21 cellular contexts compared by ENCODE assay signal in the genomic region with DNA sequence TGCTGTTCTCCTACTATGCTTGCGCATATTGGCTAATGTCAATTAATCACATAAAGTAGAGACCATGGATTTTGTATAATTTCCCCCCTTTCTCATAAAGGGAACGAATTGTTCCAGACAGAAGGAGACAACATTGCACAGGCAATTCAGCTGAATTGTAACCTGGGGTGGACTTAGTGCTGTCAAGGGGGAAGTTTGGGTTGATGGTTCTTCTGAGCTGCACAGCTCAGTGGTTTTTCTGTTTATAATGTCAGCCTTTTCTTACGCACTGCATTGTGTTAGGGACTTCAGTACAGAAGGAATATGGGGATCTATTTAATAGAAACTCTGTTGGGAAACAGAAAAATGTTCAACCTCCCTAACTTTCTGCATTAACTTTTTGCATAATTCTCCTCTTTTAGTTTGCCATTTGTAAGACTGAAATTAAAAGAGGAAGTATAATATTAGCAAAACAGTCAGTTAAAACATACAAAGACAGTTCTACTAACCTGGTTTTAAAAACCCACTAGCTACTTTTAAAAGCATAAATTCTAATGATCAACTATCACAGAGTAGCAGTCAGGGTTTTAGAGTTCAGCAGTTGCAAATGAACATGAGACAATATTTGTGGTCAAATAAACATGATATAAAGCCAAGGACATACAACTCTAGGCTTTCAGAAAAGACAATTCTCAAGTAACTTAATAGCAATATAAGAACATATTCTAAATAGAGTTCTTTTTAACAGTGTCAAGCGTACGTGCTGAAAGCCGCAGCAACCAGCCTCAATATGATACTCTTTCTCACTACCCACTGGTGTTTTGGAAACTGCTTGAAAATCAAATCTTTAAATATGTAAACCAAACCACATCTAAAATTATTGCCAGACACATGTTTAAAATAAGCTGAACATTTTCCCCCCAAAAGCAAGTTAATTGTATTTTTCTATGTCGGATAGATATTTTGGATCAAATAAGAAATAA.
DNase-seq lines count a peak whose midpoint lies in the region; ATAC-seq and TF ChIP-seq lines count a peak whose summit lies in the region.
"Had no signal": no experiment of that assay in that cellular context is flagged by ENCODE, and none has a peak within 500 bp of the region (broad histone marks: within the 10 kb centered on the region; RNA-seq: fewer than 3 reads in every experiment).

No MANE protein-coding gene starts in this region.

- H3K27ac ChIP-seq in DOHH2 (ENCODE audit: low read depth, low read length) (peak overlapping the region; percentile 92), OCI-LY3 (ENCODE audit: low read length) (peak overlapping the region; percentile 85)
- H3K27ac ChIP-seq: BLaER1, brain microvascular endothelial cell, esophagus squamous epithelium, SK-N-MC had no signal

- H3K9me3 ChIP-seq in DOHH2 (ENCODE audit: control insufficient read depth, insufficient read depth, low read length) (peaks cover 4% of the 10 kb centered on the region; the same call in 1 of the 2 replicates), OCI-LY3 (ENCODE audit: insufficient read depth, low read length) (peaks cover 10% of the 10 kb centered on the region; the same call in 1 of the 2 replicates)
- H3K9me3 ChIP-seq: BLaER1, esophagus squamous epithelium had no signal

- peak overlapping the region; percentile 64 for H3K4me3 ChIP-seq in DOHH2 (ENCODE audit: low read length)
- peak overlapping the region; percentile 58 for H3K4me3 ChIP-seq in OCI-LY3 (ENCODE audit: low read length)
- H3K4me3 ChIP-seq: BLaER1, esophagus squamous epithelium, GM23338, SK-N-MC had no signal

- H4K20me1 ChIP-seq in DOHH2 (ENCODE audit: control insufficient read depth, insufficient read depth, low read depth, low read length) (no peaks in the 10 kb centered on the region), OCI-LY3 (ENCODE audit: insufficient read depth, low read length) (no peaks in the 10 kb centered on the region)
- H4K20me1 ChIP-seq: BLaER1 had no signal

- no peak for DNase-seq in cerebellar cortex (ENCODE audit: low spot score)
- no peak for DNase-seq in NCI-H1694 treated with DMSO at 0.1 percent for 48 hours (lab: John Stamatoyannopoulos, UW)
- DNase-seq in activated CD4-positive, alpha-beta T cell treated with anti-CD3 and anti-CD28 coated beads, Interleukin-2, amount 50 U/mL, for 4 hours: no peak
- DNase-seq: activated CD4-positive, CD25-positive, alpha-beta regulatory T cell; activated CD8-positive, alpha-beta T cell treated with anti-CD3 and anti-CD28 coated beads for 36 hours; activated gamma-delta T cell treated with Interleukin-2 at 50 U/mL for 16 hours; activated T-cell treated with anti-CD3 and anti-CD28 coated beads for 4 hours; brain microvascular endothelial cell; esophagus squamous epithelium; NCI-H1105 treated with DMSO at 0.1 percent for 48 hours; NCI-H446; stimulated activated CD4-positive, alpha-beta T cell treated with anti-CD3 and anti-CD28 coated beads, Interleukin-1b, Interleukin-23, amount 100 ng/mL, for 48 hours had no signal

- peaks cover 14% of the 10 kb centered on the region for H3F3A ChIP-seq in DOHH2 (ENCODE audit: control insufficient read depth, insufficient read depth)

- H3K9ac ChIP-seq in OCI-LY3 (ENCODE audit: low read length): peak overlapping the region; percentile 54
- H3K9ac ChIP-seq: BLaER1 had no signal

- H3K36me3 ChIP-seq in DOHH2 (ENCODE audit: control insufficient read depth, low read length) (peaks cover 3% of the 10 kb centered on the region; the same call in 1 of the 2 replicates), OCI-LY3 (replicated peaks; ENCODE audit: low read depth, low read length) (peaks cover 2% of the 10 kb centered on the region)
- H3K36me3 ChIP-seq: BLaER1, brain microvascular endothelial cell, esophagus squamous epithelium had no signal

- ATAC-seq in GM21529 (IDR thresholded peaks at IDR 0.05; ENCODE audit: unreplicated experiment) (peak; percentile 41), HG03469 (IDR thresholded peaks at IDR 0.05; ENCODE audit: unreplicated experiment) (peak; percentile 40), GM21367 (IDR thresholded peaks at IDR 0.05; ENCODE audit: unreplicated experiment) (no peak)
- ATAC-seq: activated CD8-positive, alpha-beta T cell treated with anti-CD3 and anti-CD28 coated beads for 36 hours; GM23338; Panc1 had no signal

- peak overlapping the region; percentile 90 for H2AFZ ChIP-seq in OCI-LY3 (ENCODE audit: low read depth, low read length)
- H2AFZ ChIP-seq: GM23338 had no signal

- H3K9me2 ChIP-seq in DOHH2 (replicated peaks; ENCODE audit: control insufficient read depth, low read length): no peaks in the 10 kb centered on the region

- H3K79me2 ChIP-seq in DOHH2 (ENCODE audit: control insufficient read depth, low read length): no peaks in the 10 kb centered on the region
- H3K79me2 ChIP-seq in OCI-LY3 (ENCODE audit: low read length): no peaks in the 10 kb centered on the region

- H3K4me1 ChIP-seq in DOHH2 (ENCODE audit: control insufficient read depth, low read length): peaks cover 35% of the 10 kb centered on the region
- peaks cover 23% of the 10 kb centered on the region for H3K4me1 ChIP-seq in OCI-LY3 (ENCODE audit: low read length)
- H3K4me1 ChIP-seq: esophagus squamous epithelium had no signal

- peak overlapping the region; percentile 72 for H3K4me2 ChIP-seq in DOHH2 (ENCODE audit: low read length)
- H3K4me2 ChIP-seq in OCI-LY3 (ENCODE audit: low read length): peak overlapping the region; percentile 71
- H3K4me2 ChIP-seq: BLaER1, GM23338 had no signal

- no peaks in the 10 kb centered on the region for H3K27me3 ChIP-seq in DOHH2 (ENCODE audit: control insufficient read depth, low read length)
- H3K27me3 ChIP-seq in OCI-LY3 (ENCODE audit: low read depth, low read length): no peaks in the 10 kb centered on the region
- H3K27me3 ChIP-seq: BLaER1, brain microvascular endothelial cell, esophagus squamous epithelium had no signal

- no peak for TF ChIP-seq CTCF in DOHH2 (IDR thresholded peaks at IDR 0.05; ENCODE audit: low read depth, low read length, poor library complexity, severe bottlenecking)
- TF ChIP-seq CTCF in OCI-LY3 (IDR thresholded peaks at IDR 0.05; ENCODE audit: low read depth, low read length): no peak
